In the genomic region with DNA sequence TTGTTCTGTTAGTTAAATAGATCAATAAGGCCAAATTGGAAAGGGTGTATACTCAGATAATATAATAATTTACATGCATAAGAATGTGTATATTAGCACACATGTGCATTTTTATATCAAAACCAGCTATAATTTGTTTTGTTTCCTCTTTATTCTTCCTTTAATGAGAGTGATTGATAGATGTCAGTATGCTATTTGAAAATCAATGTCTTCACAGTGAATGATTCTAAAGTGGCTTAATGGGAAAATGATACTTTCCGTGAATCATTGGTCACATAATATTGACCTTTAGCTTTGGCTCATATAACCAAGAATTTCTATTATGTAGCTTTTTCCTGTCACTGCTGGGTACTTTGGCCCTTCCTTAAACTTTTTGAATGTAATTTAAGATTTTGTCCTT, we compare ENCODE assay signal across 18 cellular contexts. TPM values are rescaled to one million over a fixed set of nuclear protein-coding genes. Genes with fewer than 3 reads are reported as not detected.
"Had no signal": no experiment of that assay in that cellular context is flagged by ENCODE, and none has a peak within 500 bp of the region (broad histone marks: within the 10 kb centered on the region; RNA-seq: fewer than 3 reads in every experiment).

No MANE protein-coding gene starts in this region.

- DNase-seq: activated effector memory CD4-positive, alpha-beta T cell treated with anti-CD3 and anti-CD28 coated beads, Interleukin-2, amount 50 U/mL, for 16 hours; activated naive CD4-positive, alpha-beta T cell treated with anti-CD3 and anti-CD28 coated beads, Interleukin-2, amount 50 U/mL, for 16 hours; activated T-cell treated with anti-CD3 and anti-CD28 coated beads, Interleukin-2, amount 50 U/mL, for 72 hours; aorta; cerebellar nuclear complex; foreskin fibroblast; mesenchymal stem cell; naive thymus-derived CD8-positive, alpha-beta T cell; pancreas; right lobe of liver; stimulated activated CD4-positive, alpha-beta T cell treated with anti-CD3 and anti-CD28 coated beads, Interleukin-4, amount 100 ng/mL, for 1 hour; stimulated activated naive CD8-positive, alpha-beta T cell treated with anti-CD3 and anti-CD28 coated beads, Interleukin-15, amount 100 ng/mL, for 72 hours; T-cell; upper lobe of left lung had no signal

- ATAC-seq: activated CD4-positive, CD25-positive, alpha-beta regulatory T cell treated with anti-CD3 and anti-CD28 coated beads, Interleukin-2, amount 50 U/mL, for 24 hours; activated T-cell treated with anti-CD3 and anti-CD28 coated beads, Interleukin-2, amount 50 U/mL, for 72 hours; naive thymus-derived CD8-positive, alpha-beta T cell; pancreas; stimulated activated naive CD8-positive, alpha-beta T cell treated with anti-CD3 and anti-CD28 coated beads, Interleukin-15, amount 100 ng/mL, for 72 hours; T-cell had no signal

- H3K36me3 ChIP-seq: pancreas, right lobe of liver had no signal

- H3K9me3 ChIP-seq: pancreas, right lobe of liver, upper lobe of left lung had no signal

- H3K27me3 ChIP-seq: right lobe of liver, upper lobe of left lung had no signal

- H3K4me1 ChIP-seq: pancreas had no signal

- H3K4me3 ChIP-seq: pancreas, right lobe of liver, smooth muscle cell, upper lobe of left lung had no signal

- H3K27ac ChIP-seq: epithelial cell of prostate, pancreas, right lobe of liver had no signal

- H3K4me2 ChIP-seq: smooth muscle cell had no signal

- FAIRE-seq: bronchial epithelial cell had no signal

RNA-seq across cellular contexts. Expression of a gene that starts 48.6 kb away (rescaled TPM):
- total RNA-seq: naive thymus-derived CD8-positive, alpha-beta T cell had no signal
- polyA plus RNA-seq: naive thymus-derived CD8-positive, alpha-beta T cell had no signal
